In the genomic region with DNA sequence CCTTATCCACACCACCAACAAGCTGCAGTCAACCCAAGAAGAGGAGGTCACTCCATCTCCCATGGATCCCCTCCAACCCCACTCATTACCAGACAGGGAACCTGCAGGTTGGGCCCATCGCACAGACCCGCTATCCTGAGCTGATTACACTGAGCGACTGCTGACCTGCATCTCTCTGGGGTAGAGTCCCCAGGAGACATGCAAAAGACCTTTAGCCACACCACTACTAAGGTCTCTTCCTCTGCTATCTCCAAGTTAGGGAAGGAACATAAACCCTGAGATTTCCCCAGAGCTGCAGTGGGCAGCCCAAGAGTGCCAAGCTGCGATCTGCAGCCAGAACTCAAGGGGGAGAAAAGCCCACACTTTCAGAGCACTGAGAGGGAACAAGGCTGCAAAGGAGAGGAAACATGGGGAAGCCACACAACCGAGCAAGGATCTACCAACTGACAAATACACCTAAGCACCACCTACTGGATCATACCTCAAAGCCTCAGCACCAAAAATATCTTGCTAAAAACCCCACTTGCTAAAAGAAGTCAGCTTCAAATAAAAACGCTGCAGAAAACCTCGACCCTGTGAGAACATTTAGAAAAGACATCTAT, we compare ENCODE assay signal across 16 cellular contexts.
DNase-seq lines count a peak whose midpoint lies in the region; ATAC-seq and FAIRE-seq lines count a peak whose summit lies in the region.
"Had no signal": no experiment of that assay in that cellular context is flagged by ENCODE, and none has a peak within 500 bp of the region (broad histone marks: within the 10 kb centered on the region; RNA-seq: fewer than 3 reads in every experiment).

No MANE protein-coding gene starts in this region.

- no peak overlapping the region for H3K4me3 Mint-ChIP-seq in stimulated activated memory B cell treated with anti-CD40 and anti-IgM and Interleukin-4, amounts not matched to agents 10 μg/mL and 1 μg/mL and 100 μg/mL, for 72 hours
- no peak overlapping the region for H3K4me3 Mint-ChIP-seq in T-cell
- H3K4me3 Mint-ChIP-seq: naive thymus-derived CD4-positive, alpha-beta T cell had no signal

- POLR2A ChIA-PET in T-cell (lab: Charles Lee), result no interaction called here

- H3K9me3 Mint-ChIP-seq in stimulated activated memory B cell treated with anti-CD40 and anti-IgM and Interleukin-4, amounts not matched to agents 10 μg/mL and 1 μg/mL and 100 μg/mL, for 72 hours, result no peaks in the 10 kb centered on the region
- H3K9me3 Mint-ChIP-seq in T-cell, result peaks cover 15 to 18% (median 16%) of the 10 kb centered on the region in 3 donors

- peak; percentile 40 for ATAC-seq in GM18909 (IDR thresholded peaks at IDR 0.05; ENCODE audit: poor library complexity, unreplicated experiment)
- peak; percentile 50 for ATAC-seq in GM21786 (IDR thresholded peaks at IDR 0.05; ENCODE audit: unreplicated experiment)
- peak; percentile 70 for ATAC-seq in HG03442 (IDR thresholded peaks at IDR 0.05; ENCODE audit: unreplicated experiment)
- ATAC-seq in stimulated activated memory B cell treated with anti-CD40 and anti-IgM and Interleukin-4, amounts not matched to agents 10 μg/mL and 1 μg/mL and 100 μg/mL, for 72 hours, result peak; percentile 36
- ATAC-seq in T-cell (replicated peaks in 1 of 4), result no peak
- ATAC-seq: foreskin keratinocyte; lower lobe of right lung; naive thymus-derived CD4-positive, alpha-beta T cell had no signal

- no peak for FAIRE-seq in frontal cortex (lab: Jason Lieb, UNC)
- FAIRE-seq: endometrium had no signal

- peaks cover 9% of the 10 kb centered on the region for H3K4me1 Mint-ChIP-seq in stimulated activated memory B cell treated with anti-CD40 and anti-IgM and Interleukin-4, amounts not matched to agents 10 μg/mL and 1 μg/mL and 100 μg/mL, for 72 hours
- no peaks in the 10 kb centered on the region for H3K4me1 Mint-ChIP-seq in T-cell
- H3K4me1 Mint-ChIP-seq: naive thymus-derived CD4-positive, alpha-beta T cell had no signal

- DNase-seq in T-cell, result no peak
- DNase-seq in COLO829 (ENCODE audit: low spot score), result no peak
- no peak for DNase-seq in NCI-H187 (lab: John Stamatoyannopoulos, UW)
- no peak for DNase-seq in frontal cortex (ENCODE audit: low spot score in 2 of 2)
- DNase-seq: activated T-cell treated with anti-CD3 and anti-CD28 coated beads, Interleukin-2, amount 50 U/mL, for 1 hour; foreskin keratinocyte; Kasumi-1; lower lobe of right lung; naive thymus-derived CD4-positive, alpha-beta T cell; NCI-H1436; stimulated activated CD4-positive, alpha-beta T cell treated with anti-CD3 and anti-CD28 coated beads, Interleukin-12 subunit alpha, Interleukin-12 subunit beta, amount 100 ng/mL, for 4 hours had no signal

- H3K27ac Mint-ChIP-seq in stimulated activated memory B cell treated with anti-CD40 and anti-IgM and Interleukin-4, amounts not matched to agents 10 μg/mL and 1 μg/mL and 100 μg/mL, for 72 hours, result no peak overlapping the region
- no peak overlapping the region for H3K27ac Mint-ChIP-seq in T-cell
- H3K27ac Mint-ChIP-seq: naive thymus-derived CD4-positive, alpha-beta T cell had no signal

- no peaks in the 10 kb centered on the region for H3K36me3 Mint-ChIP-seq in stimulated activated memory B cell treated with anti-CD40 and anti-IgM and Interleukin-4, amounts not matched to agents 10 μg/mL and 1 μg/mL and 100 μg/mL, for 72 hours
- H3K36me3 Mint-ChIP-seq in T-cell, result no peaks in the 10 kb centered on the region

- H3K27me3 Mint-ChIP-seq in stimulated activated memory B cell treated with anti-CD40 and anti-IgM and Interleukin-4, amounts not matched to agents 10 μg/mL and 1 μg/mL and 100 μg/mL, for 72 hours, result peaks cover 9% of the 10 kb centered on the region
- no peaks in the 10 kb centered on the region for H3K27me3 Mint-ChIP-seq in T-cell

- CTCF ChIA-PET in T-cell (lab: Charles Lee), result no interaction called here

Comparison
In these comparisons a context has a peak if more than half of its experiments do, and no peak if none do; other contexts are left out.
1. ATAC-seq: peak in GM18909 (single experiment), GM21786 (single experiment), HG03442 (single experiment) and stimulated activated memory B cell treated with anti-CD40 and anti-IgM and Interleukin-4, amounts not matched to agents 10 μg/mL and 1 μg/mL and 100 μg/mL, for 72 hours (single experiment); none in T-cell (0 of 4).